16 cellular contexts compared by ENCODE assay signal in genomic region chr12:66428261-66428660, GRCh38.
DNase-seq lines count a peak whose midpoint lies in the region; ATAC-seq and TF ChIP-seq lines count a peak whose summit lies in the region.
"Had no signal": no experiment of that assay in that cellular context is flagged by ENCODE, and none has a peak within 500 bp of the region (broad histone marks: within the 10 kb centered on the region; RNA-seq: fewer than 3 reads in every experiment).

No MANE protein-coding gene starts in this region.

- H3K9me3 Mint-ChIP-seq in WTC11, result peaks cover 15% of the 10 kb centered on the region

- peaks cover 21% of the 10 kb centered on the region for H3K36me3 Mint-ChIP-seq in WTC11
- H3K36me3 Mint-ChIP-seq: CD14-positive monocyte; CD8-positive, alpha-beta memory T cell had no signal

- peaks cover 2% of the 10 kb centered on the region; the same call in 1 of the 2 replicates for H3K27me3 Mint-ChIP-seq in WTC11 (ENCODE audit: low read depth)
- H3K27me3 Mint-ChIP-seq: CD4-positive, alpha-beta T cell had no signal

- POLR2A ChIA-PET in WTC11 (lab: Charles Lee), result no interaction called here

- H3K4me1 Mint-ChIP-seq in WTC11, result peaks cover 44% of the 10 kb centered on the region
- H3K4me1 Mint-ChIP-seq: B cell; CD14-positive monocyte; CD8-positive, alpha-beta memory T cell had no signal

- CTCF ChIA-PET in WTC11 (lab: Charles Lee), result interaction anchor here (0.8 kb wide), 1 partner anchor 264 kb away, joined by 3 read pairs; no protein-coding TSS in a partner anchor

- TF ChIP-seq CTCF in WTC11 (IDR thresholded peaks at IDR 0.05), result no peak

- peak overlapping the region; percentile 6; the same call in 1 of the 2 replicates for H3K27ac Mint-ChIP-seq in WTC11
- H3K27ac Mint-ChIP-seq: B cell; CD14-positive monocyte; CD4-positive, alpha-beta T cell; CD8-positive, alpha-beta memory T cell had no signal

- ATAC-seq in WTC11, result no peak

- DNase-seq in COLO829 (ENCODE audit: low spot score), result peak; percentile 35
- no peak for DNase-seq in WTC11 (ENCODE audit: low spot score)
- DNase-seq in medulla oblongata (ENCODE audit: extremely low spot score), result peak; percentile 49
- peak; percentile 15 for DNase-seq in putamen (ENCODE audit: low spot score)
- DNase-seq in DMS53 (lab: John Stamatoyannopoulos, UW), result no peak
- no peak for DNase-seq in activated CD4-positive, alpha-beta T cell treated with anti-CD3 and anti-CD28 coated beads for 1 hour
- no peak for DNase-seq in C1 segment of cervical spinal cord (lab: John Stamatoyannopoulos, UW)
- DNase-seq: Calu3; CD4-positive, alpha-beta T cell; CD8-positive, alpha-beta memory T cell; COR-L47; DND-41; H7; HCEC 1CT had no signal

- no peak overlapping the region for H3K4me3 Mint-ChIP-seq in WTC11
- H3K4me3 Mint-ChIP-seq: B cell; CD14-positive monocyte; CD4-positive, alpha-beta T cell; CD8-positive, alpha-beta memory T cell had no signal

TF ChIP-seq in WTC11, 78 proteins besides CTCF, POLR2A, EP300 and RAD21:
- no peak for TF ChIP-seq HMGA2 (CRISPR knock-in tag; IDR thresholded peaks at IDR 0.05)
TF ChIP-seq in WTC11: peak in this region for 0.

Comparison
In these comparisons a context has a peak if more than half of its experiments do, and no peak if none do; other contexts are left out.
1. DNase-seq: peak in COLO829 (single experiment), medulla oblongata (single experiment) and putamen (single experiment); none in WTC11 (single experiment), DMS53 (single experiment), activated CD4-positive, alpha-beta T cell treated with anti-CD3 and anti-CD28 coated beads for 1 hour (single experiment) and C1 segment of cervical spinal cord (0 of 14).